Comparison of ENCODE assay signal across 1 cellular context in the genomic region with DNA sequence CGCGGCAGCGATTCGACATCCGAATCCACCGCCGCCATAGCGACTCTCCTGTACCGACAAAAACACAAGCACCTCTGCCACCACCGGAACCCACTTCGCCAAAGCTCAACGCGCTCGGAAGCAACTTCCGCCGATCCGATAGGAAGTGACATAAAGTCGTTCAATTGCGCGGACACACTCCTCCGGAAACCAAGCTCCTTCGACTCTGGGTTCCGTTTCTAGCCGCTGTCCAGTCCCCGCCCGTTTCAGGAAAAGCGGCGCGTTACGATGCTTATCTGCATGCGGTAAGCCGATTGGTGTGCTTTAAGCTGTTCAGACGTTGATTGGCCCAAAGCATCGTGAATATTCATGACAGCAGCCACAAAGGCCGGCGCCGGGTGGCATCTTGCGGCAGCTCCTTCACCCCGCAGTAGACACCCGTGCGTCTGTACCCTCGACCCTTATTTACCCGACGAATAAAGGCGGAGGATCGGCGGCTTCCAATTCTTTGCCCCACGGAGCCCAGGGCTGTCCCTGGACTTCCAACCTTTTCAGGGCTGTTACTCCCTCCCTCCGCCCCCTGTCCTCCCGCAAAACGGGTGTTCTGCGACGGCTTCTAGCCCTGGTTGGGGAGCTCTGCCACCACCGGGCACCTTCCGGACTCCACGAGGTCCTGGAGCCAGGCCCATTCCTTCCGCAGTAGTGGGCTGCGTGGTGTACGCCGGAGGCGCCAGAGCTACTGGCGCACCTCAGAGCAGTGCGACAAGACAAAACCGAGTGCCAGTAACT.
TF ChIP-seq lines count a peak whose summit lies in the region.

A gene with protein sequence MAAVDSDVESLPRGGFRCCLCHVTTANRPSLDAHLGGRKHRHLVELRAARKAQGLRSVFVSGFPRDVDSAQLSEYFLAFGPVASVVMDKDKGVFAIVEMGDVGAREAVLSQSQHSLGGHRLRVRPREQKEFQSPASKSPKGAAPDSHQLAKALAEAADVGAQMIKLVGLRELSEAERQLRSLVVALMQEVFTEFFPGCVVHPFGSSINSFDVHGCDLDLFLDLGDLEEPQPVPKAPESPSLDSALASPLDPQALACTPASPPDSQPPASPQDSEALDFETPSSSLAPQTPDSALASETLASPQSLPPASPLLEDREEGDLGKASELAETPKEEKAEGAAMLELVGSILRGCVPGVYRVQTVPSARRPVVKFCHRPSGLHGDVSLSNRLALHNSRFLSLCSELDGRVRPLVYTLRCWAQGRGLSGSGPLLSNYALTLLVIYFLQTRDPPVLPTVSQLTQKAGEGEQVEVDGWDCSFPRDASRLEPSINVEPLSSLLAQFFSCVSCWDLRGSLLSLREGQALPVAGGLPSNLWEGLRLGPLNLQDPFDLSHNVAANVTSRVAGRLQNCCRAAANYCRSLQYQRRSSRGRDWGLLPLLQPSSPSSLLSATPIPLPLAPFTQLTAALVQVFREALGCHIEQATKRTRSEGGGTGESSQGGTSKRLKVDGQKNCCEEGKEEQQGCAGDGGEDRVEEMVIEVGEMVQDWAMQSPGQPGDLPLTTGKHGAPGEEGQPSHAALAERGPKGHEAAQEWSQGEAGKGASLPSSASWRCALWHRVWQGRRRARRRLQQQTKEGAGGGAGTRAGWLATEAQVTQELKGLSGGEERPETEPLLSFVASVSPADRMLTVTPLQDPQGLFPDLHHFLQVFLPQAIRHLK (minus strand): TSS at position 76 of the 768 bp plus-strand sequence. CDS start 38 bp downstream, at position 38.

TF ChIP-seq in HepG2, 621 proteins besides CTCF, POLR2A, EP300 and RAD21 (continued from another document and continues in another):
- TF ChIP-seq, protein P1, sequence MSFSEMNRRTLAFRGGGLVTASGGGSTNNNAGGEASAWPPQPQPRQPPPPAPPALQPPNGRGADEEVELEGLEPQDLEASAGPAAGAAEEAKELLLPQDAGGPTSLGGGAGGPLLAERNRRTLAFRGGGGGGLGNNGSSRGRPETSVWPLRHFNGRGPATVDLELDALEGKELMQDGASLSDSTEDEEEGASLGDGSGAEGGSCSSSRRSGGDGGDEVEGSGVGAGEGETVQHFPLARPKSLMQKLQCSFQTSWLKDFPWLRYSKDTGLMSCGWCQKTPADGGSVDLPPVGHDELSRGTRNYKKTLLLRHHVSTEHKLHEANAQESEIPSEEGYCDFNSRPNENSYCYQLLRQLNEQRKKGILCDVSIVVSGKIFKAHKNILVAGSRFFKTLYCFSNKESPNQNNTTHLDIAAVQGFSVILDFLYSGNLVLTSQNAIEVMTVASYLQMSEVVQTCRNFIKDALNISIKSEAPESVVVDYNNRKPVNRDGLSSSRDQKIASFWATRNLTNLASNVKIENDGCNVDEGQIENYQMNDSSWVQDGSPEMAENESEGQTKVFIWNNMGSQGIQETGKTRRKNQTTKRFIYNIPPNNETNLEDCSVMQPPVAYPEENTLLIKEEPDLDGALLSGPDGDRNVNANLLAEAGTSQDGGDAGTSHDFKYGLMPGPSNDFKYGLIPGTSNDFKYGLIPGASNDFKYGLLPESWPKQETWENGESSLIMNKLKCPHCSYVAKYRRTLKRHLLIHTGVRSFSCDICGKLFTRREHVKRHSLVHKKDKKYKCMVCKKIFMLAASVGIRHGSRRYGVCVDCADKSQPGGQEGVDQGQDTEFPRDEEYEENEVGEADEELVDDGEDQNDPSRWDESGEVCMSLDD (CRISPR knock-in tag; IDR thresholded peaks at IDR 0.05; ENCODE audit: borderline replicate concordance), result no peak
- TF ChIP-seq, protein P2, sequence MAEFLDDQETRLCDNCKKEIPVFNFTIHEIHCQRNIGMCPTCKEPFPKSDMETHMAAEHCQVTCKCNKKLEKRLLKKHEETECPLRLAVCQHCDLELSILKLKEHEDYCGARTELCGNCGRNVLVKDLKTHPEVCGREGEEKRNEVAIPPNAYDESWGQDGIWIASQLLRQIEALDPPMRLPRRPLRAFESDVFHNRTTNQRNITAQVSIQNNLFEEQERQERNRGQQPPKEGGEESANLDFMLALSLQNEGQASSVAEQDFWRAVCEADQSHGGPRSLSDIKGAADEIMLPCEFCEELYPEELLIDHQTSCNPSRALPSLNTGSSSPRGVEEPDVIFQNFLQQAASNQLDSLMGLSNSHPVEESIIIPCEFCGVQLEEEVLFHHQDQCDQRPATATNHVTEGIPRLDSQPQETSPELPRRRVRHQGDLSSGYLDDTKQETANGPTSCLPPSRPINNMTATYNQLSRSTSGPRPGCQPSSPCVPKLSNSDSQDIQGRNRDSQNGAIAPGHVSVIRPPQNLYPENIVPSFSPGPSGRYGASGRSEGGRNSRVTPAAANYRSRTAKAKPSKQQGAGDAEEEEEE (CRISPR knock-in tag; IDR thresholded peaks at IDR 0.05; ENCODE audit: borderline replicate concordance), result no peak
- TF ChIP-seq SP140L (CRISPR knock-in tag; IDR thresholded peaks at IDR 0.05; ENCODE audit: borderline replicate concordance) (0 out of 2 replicates have a peak, but pooled peaks have one; percentile 76), ZFP1 (CRISPR knock-in tag; IDR thresholded peaks at IDR 0.05) (peak; percentile 93), ZC3H4 (CRISPR knock-in tag; IDR thresholded peaks at IDR 0.05; ENCODE audit: borderline replicate concordance) (no peak; the same call in 1 of the 2 replicates), ZNF224 (CRISPR knock-in tag; IDR thresholded peaks at IDR 0.05) (no peak), GTF2F1 (IDR thresholded peaks at IDR 0.05; ENCODE audit: low read length) (0 out of 2 replicates have a peak, but pooled peaks have one; percentile 26), HIVEP1 (CRISPR knock-in tag; IDR thresholded peaks at IDR 0.05) (no peak), ONECUT2 (CRISPR knock-in tag; IDR thresholded peaks at IDR 0.05) (peak; percentile 62; the same call in 1 of the 2 replicates), MYNN (CRISPR knock-in tag; IDR thresholded peaks at IDR 0.05; ENCODE audit: low read depth) (peak; percentile 53; the same call in 1 of the 2 replicates), KAT8 (CRISPR knock-in tag; IDR thresholded peaks at IDR 0.05) (peak; percentile 98), ZNF432 (CRISPR knock-in tag; IDR thresholded peaks at IDR 0.05; ENCODE audit: borderline replicate concordance) (no peak), MAFG (CRISPR knock-in tag; IDR thresholded peaks at IDR 0.05) (no peak), JUND (CRISPR knock-in tag; IDR thresholded peaks at IDR 0.05) (no peak; the same call in 1 of the 2 replicates), SMYD3 (CRISPR knock-in tag; IDR thresholded peaks at IDR 0.05) (peak; percentile 95), ZIK1 (CRISPR knock-in tag; IDR thresholded peaks at IDR 0.05; ENCODE audit: borderline replicate concordance, low read depth) (peak; percentile 89; the same call in 1 of the 2 replicates), WIZ (CRISPR knock-in tag; IDR thresholded peaks at IDR 0.05) (no peak), SIX1 (CRISPR knock-in tag; IDR thresholded peaks at IDR 0.05; ENCODE audit: borderline replicate concordance) (peak; percentile 7; the same call in 1 of the 2 replicates), HMGA1 (CRISPR knock-in tag; conservative IDR thresholded peaks at IDR 0.05) (no peak), SNAPC2 (CRISPR knock-in tag; IDR thresholded peaks at IDR 0.05) (peak; percentile 99), HDAC1 (CRISPR knock-in tag; IDR thresholded peaks at IDR 0.05) (peak; percentile 92), ZNF543 (CRISPR knock-in tag; IDR thresholded peaks at IDR 0.05) (peak; percentile 75; the same call in 1 of the 2 replicates), ZNF562 (CRISPR knock-in tag; IDR thresholded peaks at IDR 0.05; ENCODE audit: borderline replicate concordance) (no peak), ZNF292 (CRISPR knock-in tag; IDR thresholded peaks at IDR 0.05; ENCODE audit: borderline replicate concordance, low read depth) (peak; percentile 19; the same call in 1 of the 2 replicates), IRX3 (CRISPR knock-in tag; IDR thresholded peaks at IDR 0.05; ENCODE audit: borderline replicate concordance, low read depth) (peak; percentile 64; the same call in 1 of the 2 replicates)
- TF ChIP-seq, protein P3, sequence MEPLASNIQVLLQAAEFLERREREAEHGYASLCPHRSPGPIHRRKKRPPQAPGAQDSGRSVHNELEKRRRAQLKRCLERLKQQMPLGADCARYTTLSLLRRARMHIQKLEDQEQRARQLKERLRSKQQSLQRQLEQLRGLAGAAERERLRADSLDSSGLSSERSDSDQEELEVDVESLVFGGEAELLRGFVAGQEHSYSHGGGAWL (CRISPR knock-in tag; IDR thresholded peaks at IDR 0.05), result peak; percentile 76; the same call in 1 of the 2 replicates
- TF ChIP-seq, protein P4, sequence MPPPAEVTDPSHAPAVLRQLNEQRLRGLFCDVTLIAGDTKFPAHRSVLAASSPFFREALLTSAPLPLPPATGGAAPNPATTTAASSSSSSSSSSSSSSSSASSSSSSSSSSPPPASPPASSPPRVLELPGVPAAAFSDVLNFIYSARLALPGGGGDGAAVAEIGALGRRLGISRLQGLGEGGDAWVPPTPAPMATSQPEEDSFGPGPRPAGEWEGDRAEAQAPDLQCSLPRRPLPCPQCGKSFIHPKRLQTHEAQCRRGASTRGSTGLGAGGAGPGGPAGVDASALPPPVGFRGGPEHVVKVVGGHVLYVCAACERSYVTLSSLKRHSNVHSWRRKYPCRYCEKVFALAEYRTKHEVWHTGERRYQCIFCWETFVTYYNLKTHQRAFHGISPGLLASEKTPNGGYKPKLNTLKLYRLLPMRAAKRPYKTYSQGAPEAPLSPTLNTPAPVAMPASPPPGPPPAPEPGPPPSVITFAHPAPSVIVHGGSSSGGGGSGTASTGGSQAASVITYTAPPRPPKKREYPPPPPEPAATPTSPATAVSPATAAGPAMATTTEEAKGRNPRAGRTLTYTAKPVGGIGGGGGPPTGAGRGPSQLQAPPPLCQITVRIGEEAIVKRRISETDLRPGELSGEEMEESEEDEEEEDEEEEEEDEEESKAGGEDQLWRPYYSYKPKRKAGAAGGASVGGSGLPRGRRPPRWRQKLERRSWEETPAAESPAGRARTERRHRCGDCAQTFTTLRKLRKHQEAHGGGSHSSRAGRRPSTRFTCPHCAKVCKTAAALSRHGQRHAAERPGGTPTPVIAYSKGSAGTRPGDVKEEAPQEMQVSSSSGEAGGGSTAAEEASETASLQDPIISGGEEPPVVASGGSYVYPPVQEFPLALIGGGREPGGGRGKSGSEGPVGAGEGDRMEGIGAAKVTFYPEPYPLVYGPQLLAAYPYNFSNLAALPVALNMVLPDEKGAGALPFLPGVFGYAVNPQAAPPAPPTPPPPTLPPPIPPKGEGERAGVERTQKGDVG (CRISPR knock-in tag; IDR thresholded peaks at IDR 0.05; ENCODE audit: borderline replicate concordance), result no peak
- TF ChIP-seq, protein P5, sequence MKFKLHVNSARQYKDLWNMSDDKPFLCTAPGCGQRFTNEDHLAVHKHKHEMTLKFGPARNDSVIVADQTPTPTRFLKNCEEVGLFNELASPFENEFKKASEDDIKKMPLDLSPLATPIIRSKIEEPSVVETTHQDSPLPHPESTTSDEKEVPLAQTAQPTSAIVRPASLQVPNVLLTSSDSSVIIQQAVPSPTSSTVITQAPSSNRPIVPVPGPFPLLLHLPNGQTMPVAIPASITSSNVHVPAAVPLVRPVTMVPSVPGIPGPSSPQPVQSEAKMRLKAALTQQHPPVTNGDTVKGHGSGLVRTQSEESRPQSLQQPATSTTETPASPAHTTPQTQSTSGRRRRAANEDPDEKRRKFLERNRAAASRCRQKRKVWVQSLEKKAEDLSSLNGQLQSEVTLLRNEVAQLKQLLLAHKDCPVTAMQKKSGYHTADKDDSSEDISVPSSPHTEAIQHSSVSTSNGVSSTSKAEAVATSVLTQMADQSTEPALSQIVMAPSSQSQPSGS (CRISPR knock-in tag; IDR thresholded peaks at IDR 0.05), result peak; percentile 92
- TF ChIP-seq, protein P6, sequence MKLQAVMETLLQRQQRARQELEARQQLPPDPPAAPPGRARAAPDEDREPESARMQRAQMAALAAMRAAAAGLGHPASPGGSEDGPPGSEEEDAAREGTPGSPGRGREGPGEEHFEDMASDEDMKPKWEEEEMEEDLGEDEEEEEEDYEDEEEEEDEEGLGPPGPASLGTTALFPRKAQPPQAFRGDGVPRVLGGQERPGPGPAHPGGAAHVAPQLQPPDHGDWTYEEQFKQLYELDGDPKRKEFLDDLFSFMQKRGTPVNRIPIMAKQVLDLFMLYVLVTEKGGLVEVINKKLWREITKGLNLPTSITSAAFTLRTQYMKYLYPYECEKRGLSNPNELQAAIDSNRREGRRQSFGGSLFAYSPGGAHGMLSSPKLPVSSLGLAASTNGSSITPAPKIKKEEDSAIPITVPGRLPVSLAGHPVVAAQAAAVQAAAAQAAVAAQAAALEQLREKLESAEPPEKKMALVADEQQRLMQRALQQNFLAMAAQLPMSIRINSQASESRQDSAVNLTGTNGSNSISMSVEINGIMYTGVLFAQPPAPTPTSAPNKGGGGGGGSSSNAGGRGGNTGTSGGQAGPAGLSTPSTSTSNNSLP (IDR thresholded peaks at IDR 0.05; ENCODE audit: low read depth, low read length), result peak; percentile 83
- TF ChIP-seq, protein P7, sequence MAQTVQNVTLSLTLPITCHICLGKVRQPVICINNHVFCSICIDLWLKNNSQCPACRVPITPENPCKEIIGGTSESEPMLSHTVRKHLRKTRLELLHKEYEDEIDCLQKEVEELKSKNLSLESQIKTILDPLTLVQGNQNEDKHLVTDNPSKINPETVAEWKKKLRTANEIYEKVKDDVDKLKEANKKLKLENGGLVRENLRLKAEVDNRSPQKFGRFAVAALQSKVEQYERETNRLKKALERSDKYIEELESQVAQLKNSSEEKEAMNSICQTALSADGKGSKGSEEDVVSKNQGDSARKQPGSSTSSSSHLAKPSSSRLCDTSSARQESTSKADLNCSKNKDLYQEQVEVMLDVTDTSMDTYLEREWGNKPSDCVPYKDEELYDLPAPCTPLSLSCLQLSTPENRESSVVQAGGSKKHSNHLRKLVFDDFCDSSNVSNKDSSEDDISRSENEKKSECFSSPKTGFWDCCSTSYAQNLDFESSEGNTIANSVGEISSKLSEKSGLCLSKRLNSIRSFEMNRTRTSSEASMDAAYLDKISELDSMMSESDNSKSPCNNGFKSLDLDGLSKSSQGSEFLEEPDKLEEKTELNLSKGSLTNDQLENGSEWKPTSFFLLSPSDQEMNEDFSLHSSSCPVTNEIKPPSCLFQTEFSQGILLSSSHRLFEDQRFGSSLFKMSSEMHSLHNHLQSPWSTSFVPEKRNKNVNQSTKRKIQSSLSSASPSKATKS (CRISPR knock-in tag; IDR thresholded peaks at IDR 0.05), result 0 out of 2 replicates have a peak, but pooled peaks have one; percentile 23
- TF ChIP-seq, protein P8, sequence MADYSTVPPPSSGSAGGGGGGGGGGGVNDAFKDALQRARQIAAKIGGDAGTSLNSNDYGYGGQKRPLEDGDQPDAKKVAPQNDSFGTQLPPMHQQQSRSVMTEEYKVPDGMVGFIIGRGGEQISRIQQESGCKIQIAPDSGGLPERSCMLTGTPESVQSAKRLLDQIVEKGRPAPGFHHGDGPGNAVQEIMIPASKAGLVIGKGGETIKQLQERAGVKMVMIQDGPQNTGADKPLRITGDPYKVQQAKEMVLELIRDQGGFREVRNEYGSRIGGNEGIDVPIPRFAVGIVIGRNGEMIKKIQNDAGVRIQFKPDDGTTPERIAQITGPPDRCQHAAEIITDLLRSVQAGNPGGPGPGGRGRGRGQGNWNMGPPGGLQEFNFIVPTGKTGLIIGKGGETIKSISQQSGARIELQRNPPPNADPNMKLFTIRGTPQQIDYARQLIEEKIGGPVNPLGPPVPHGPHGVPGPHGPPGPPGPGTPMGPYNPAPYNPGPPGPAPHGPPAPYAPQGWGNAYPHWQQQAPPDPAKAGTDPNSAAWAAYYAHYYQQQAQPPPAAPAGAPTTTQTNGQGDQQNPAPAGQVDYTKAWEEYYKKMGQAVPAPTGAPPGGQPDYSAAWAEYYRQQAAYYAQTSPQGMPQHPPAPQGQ (CRISPR knock-in tag; IDR thresholded peaks at IDR 0.05; ENCODE audit: borderline replicate concordance), result no peak
- TF ChIP-seq, protein P9, sequence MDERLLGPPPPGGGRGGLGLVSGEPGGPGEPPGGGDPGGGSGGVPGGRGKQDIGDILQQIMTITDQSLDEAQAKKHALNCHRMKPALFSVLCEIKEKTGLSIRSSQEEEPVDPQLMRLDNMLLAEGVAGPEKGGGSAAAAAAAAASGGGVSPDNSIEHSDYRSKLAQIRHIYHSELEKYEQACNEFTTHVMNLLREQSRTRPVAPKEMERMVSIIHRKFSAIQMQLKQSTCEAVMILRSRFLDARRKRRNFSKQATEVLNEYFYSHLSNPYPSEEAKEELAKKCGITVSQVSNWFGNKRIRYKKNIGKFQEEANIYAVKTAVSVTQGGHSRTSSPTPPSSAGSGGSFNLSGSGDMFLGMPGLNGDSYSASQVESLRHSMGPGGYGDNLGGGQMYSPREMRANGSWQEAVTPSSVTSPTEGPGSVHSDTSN (CRISPR knock-in tag; IDR thresholded peaks at IDR 0.05), result no peak
